ENCODE assay signal across 38 cellular contexts in genomic region chr13:106486287-106486686, GRCh38.
"Had no signal": no experiment of that assay in that cellular context is flagged by ENCODE, and none has a peak within 500 bp of the region (broad histone marks: within the 10 kb centered on the region; RNA-seq: fewer than 3 reads in every experiment).

No MANE protein-coding gene starts in this region.

- H3K4me1 ChIP-seq: body of pancreas, breast epithelium, SJSA1 had no signal

- H3K36me3 Mint-ChIP-seq: activated CD8-positive, alpha-beta memory T cell treated with anti-CD3 and anti-CD28 coated beads, Interleukin-2, amount 10 ng/mL, durations not matched to agents 7 days and 5 days; activated naive CD8-positive, alpha-beta T cell treated with anti-CD3 and anti-CD28 coated beads for 36 hours had no signal

- H3K4me3 Mint-ChIP-seq: activated CD4-positive, alpha-beta memory T cell treated with anti-CD3 and anti-CD28 coated beads, Interleukin-2, amount 10 ng/mL, durations not matched to agents 7 days and 5 days; activated CD8-positive, alpha-beta memory T cell treated with anti-CD3 and anti-CD28 coated beads, Interleukin-2, amount 10 ng/mL, durations not matched to agents 7 days and 5 days; activated naive CD8-positive, alpha-beta T cell treated with anti-CD3 and anti-CD28 coated beads for 36 hours; T-helper 1 cell treated with Interleukin-12 subunit alpha and Interleukin-12 subunit beta and Interleukin-4 antibody, amounts not matched to agents 30 μg/mL and 1 μg/mL, for 36 hours had no signal

- DNase-seq: activated CD4-positive, alpha-beta memory T cell treated with anti-CD3 and anti-CD28 coated beads, Interleukin-2, amount 10 ng/mL, durations not matched to agents 7 days and 5 days; activated CD4-positive, alpha-beta T cell treated with anti-CD3 and anti-CD28 coated beads for 1 hour; activated CD4-positive, alpha-beta T cell treated with anti-CD3 and anti-CD28 coated beads for 48 hours; activated CD4-positive, CD25-positive, alpha-beta regulatory T cell; activated CD8-positive, alpha-beta memory T cell treated with anti-CD3 and anti-CD28 coated beads for 24 hours; activated CD8-positive, alpha-beta memory T cell treated with anti-CD3 and anti-CD28 coated beads, Interleukin-2, amount 10 ng/mL, durations not matched to agents 7 days and 5 days; activated CD8-positive, alpha-beta memory T cell treated with anti-CD3 and anti-CD28 coated beads, Interleukin-2, amount 50 U/mL, for 48 hours; activated effector memory CD4-positive, alpha-beta T cell treated with anti-CD3 and anti-CD28 coated beads, Interleukin-2, amount 50 U/mL, for 16 hours; activated naive CD4-positive, alpha-beta T cell; activated naive CD4-positive, alpha-beta T cell treated with anti-CD3 and anti-CD28 coated beads, Interleukin-2, amount 50 U/mL, for 16 hours; activated naive CD8-positive, alpha-beta T cell treated with anti-CD3 and anti-CD28 coated beads for 36 hours; activated T-cell treated with anti-CD3 and anti-CD28 coated beads, Interleukin-2, amount 50 U/mL, for 48 hours; amniotic stem cell; aorta; body of pancreas; Kasumi-1; KG1; MG63; NCI-H1048; NCI-H1105 treated with DMSO at 0.1 percent for 48 hours; NCI-H1436; NCI-H1694; NCI-H1930; NCI-H2081 treated with DMSO at 0.1 percent for 48 hours; NCI-H510A; NCI-H526; NCI-H748 treated with DMSO at 0.1 percent for 48 hours; NK-92 treated with Interleukin-12 subunit alpha and Interleukin-12 subunit beta, amount 100 ng/mL, for 24 hours; PC-3; Peyer's patch; RPMI8226; SHP77 treated with DMSO at 0.1 percent for 48 hours; SK-N-SH; T-helper 9 cell; WERI-Rb-1 had no signal

- H3K9me3 ChIP-seq: body of pancreas, breast epithelium, MG63, Peyer's patch, SJSA1, SK-N-SH had no signal

- ATAC-seq: activated CD8-positive, alpha-beta memory T cell treated with anti-CD3 and anti-CD28 coated beads, Interleukin-2, amount 10 ng/mL, durations not matched to agents 7 days and 5 days; body of pancreas; PC-3 had no signal

- H3K4me3 ChIP-seq: body of pancreas, breast epithelium, MG63, Peyer's patch, SJSA1 had no signal

- H3K36me3 ChIP-seq: breast epithelium, MG63, SJSA1, WERI-Rb-1 had no signal

- H3K9ac ChIP-seq: SK-N-SH had no signal

- H3K9me3 Mint-ChIP-seq: activated CD4-positive, alpha-beta memory T cell treated with anti-CD3 and anti-CD28 coated beads, Interleukin-2, amount 10 ng/mL, durations not matched to agents 7 days and 5 days; T-helper 1 cell treated with Interleukin-12 subunit alpha and Interleukin-12 subunit beta and Interleukin-4 antibody, amounts not matched to agents 30 μg/mL and 1 μg/mL, for 36 hours had no signal

- H3K4me2 ChIP-seq: SK-N-SH had no signal

- H3K27ac ChIP-seq: body of pancreas, breast epithelium, SJSA1, WERI-Rb-1 had no signal

- H3K27ac Mint-ChIP-seq: activated CD4-positive, alpha-beta memory T cell treated with anti-CD3 and anti-CD28 coated beads, Interleukin-2, amount 10 ng/mL, durations not matched to agents 7 days and 5 days; activated CD8-positive, alpha-beta memory T cell treated with anti-CD3 and anti-CD28 coated beads, Interleukin-2, amount 10 ng/mL, durations not matched to agents 7 days and 5 days; activated naive CD8-positive, alpha-beta T cell treated with anti-CD3 and anti-CD28 coated beads for 36 hours; T-helper 1 cell treated with Interleukin-12 subunit alpha and Interleukin-12 subunit beta and Interleukin-4 antibody, amounts not matched to agents 30 μg/mL and 1 μg/mL, for 36 hours had no signal

- H3K27me3 ChIP-seq: body of pancreas, breast epithelium, MG63, Peyer's patch, SJSA1 had no signal
